21 cellular contexts compared by ENCODE assay signal in genomic region chrX:97790850-97791249, GRCh38.
DNase-seq lines count a peak whose midpoint lies in the region; ATAC-seq lines count a peak whose summit lies in the region.
"Had no signal": no experiment of that assay in that cellular context is flagged by ENCODE, and none has a peak within 500 bp of the region (broad histone marks: within the 10 kb centered on the region; RNA-seq: fewer than 3 reads in every experiment).

No MANE protein-coding gene starts in this region.

- H3K4me3 Mint-ChIP-seq in activated CD4-positive, alpha-beta T cell treated with anti-CD3 and anti-CD28 coated beads for 36 hours: no peak overlapping the region
- H3K4me3 Mint-ChIP-seq: central memory CD8-positive, alpha-beta T cell had no signal

- intact Hi-C loops in cardiac septum (cut with DNase I): no loop called here
- intact Hi-C loops in activated CD4-positive, alpha-beta T cell treated with anti-CD3 and anti-CD28 coated beads for 36 hours (cut with DNase I, micrococcal nuclease): no loop called here

- H3K27ac Mint-ChIP-seq in activated CD4-positive, alpha-beta T cell treated with anti-CD3 and anti-CD28 coated beads for 36 hours: no peak overlapping the region

- H3K4me1 Mint-ChIP-seq in activated CD4-positive, alpha-beta T cell treated with anti-CD3 and anti-CD28 coated beads for 36 hours: no peaks in the 10 kb centered on the region
- H3K4me1 Mint-ChIP-seq: central memory CD8-positive, alpha-beta T cell had no signal

- H3K9me3 Mint-ChIP-seq in activated CD4-positive, alpha-beta T cell treated with anti-CD3 and anti-CD28 coated beads for 36 hours (ENCODE audit: low read depth): no peaks in the 10 kb centered on the region
- H3K9me3 Mint-ChIP-seq: central memory CD8-positive, alpha-beta T cell had no signal

- DNase-seq in NOMO-1 treated with DMSO at 0.1 percent for 48 hours (lab: John Stamatoyannopoulos, UW; ENCODE audit: unreplicated experiment) (peak; percentile 59), glomerular visceral epithelial cell (ENCODE audit: extremely low spot score) (peak; percentile 15), cardiac septum (ENCODE audit: low spot score) (no peak), UCSD-AML1 (lab: John Stamatoyannopoulos, UW; ENCODE audit: unreplicated experiment) (no peak), GM19238 (ENCODE audit: insufficient read length, low spot score) (no peak)
- DNase-seq in activated CD4-positive, alpha-beta T cell treated with anti-CD3 and anti-CD28 coated beads for 36 hours: no peak
- DNase-seq: activated CD4-positive, alpha-beta T cell treated with anti-CD3 and anti-CD28 coated beads, Interleukin-2, amount 50 U/mL, for 4 hours; activated naive CD4-positive, alpha-beta T cell; anterior cingulate cortex; foreskin keratinocyte; hypothalamus; islet precursor cell; NCI-H1417 treated with DMSO at 0.1 percent for 48 hours; NCI-H526; Right ventricle myocardium superior; stimulated activated CD4-positive, alpha-beta T cell treated with anti-CD3 and anti-CD28 coated beads, Interleukin-2, amount 100 ng/mL, for 24 hours; stimulated activated naive CD4-positive, alpha-beta T cell treated with Interleukin-2 at 50 U/mL for 16 hours had no signal

- H3K27me3 Mint-ChIP-seq in activated CD4-positive, alpha-beta T cell treated with anti-CD3 and anti-CD28 coated beads for 36 hours: no peaks in the 10 kb centered on the region
- H3K27me3 Mint-ChIP-seq: central memory CD8-positive, alpha-beta T cell had no signal

- POLR2A ChIA-PET in activated CD4-positive, alpha-beta T cell treated with anti-CD3 and anti-CD28 coated beads for 36 hours (lab: Charles Lee): no interaction called here

- peak; percentile 42 for ATAC-seq in GM18909 (IDR thresholded peaks at IDR 0.05; ENCODE audit: poor library complexity, unreplicated experiment)
- peak; percentile 51 for ATAC-seq in HG03354 (IDR thresholded peaks at IDR 0.05; ENCODE audit: poor library complexity, severe bottlenecking, unreplicated experiment)
- no peak for ATAC-seq in activated CD4-positive, alpha-beta T cell treated with anti-CD3 and anti-CD28 coated beads for 36 hours
- ATAC-seq: foreskin keratinocyte, HCT116 had no signal

- CTCF ChIA-PET in activated CD4-positive, alpha-beta T cell treated with anti-CD3 and anti-CD28 coated beads for 36 hours (lab: Charles Lee): interaction anchor here (1.3 kb wide), 1 partner anchor 8 kb away, joined by 4 read pairs; no protein-coding TSS in a partner anchor

- no peaks in the 10 kb centered on the region for H3K36me3 Mint-ChIP-seq in activated CD4-positive, alpha-beta T cell treated with anti-CD3 and anti-CD28 coated beads for 36 hours (ENCODE audit: low read depth)

Comparison
In these comparisons a context has a peak if more than half of its experiments do, and no peak if none do; other contexts are left out.
1. DNase-seq: peak in NOMO-1 treated with DMSO at 0.1 percent for 48 hours (single experiment) and glomerular visceral epithelial cell (single experiment); none in cardiac septum (single experiment), UCSD-AML1 (single experiment), GM19238 (single experiment) and activated CD4-positive, alpha-beta T cell treated with anti-CD3 and anti-CD28 coated beads for 36 hours (single experiment).